In genomic region chr7:43636093-43636492, GRCh38 we compare ENCODE assay signal across 9 cellular contexts. TPM values are rescaled to one million over a fixed set of nuclear protein-coding genes. Genes with fewer than 3 reads are reported as not detected.
DNase-seq lines count a peak whose midpoint lies in the region; ATAC-seq and TF ChIP-seq lines count a peak whose summit lies in the region.
"Had no signal": no experiment of that assay in that cellular context is flagged by ENCODE, and none has a peak within 500 bp of the region (broad histone marks: within the 10 kb centered on the region; RNA-seq: fewer than 3 reads in every experiment).

No MANE protein-coding gene starts in this region.

- peaks cover 64% of the 10 kb centered on the region for H3K4me1 ChIP-seq in RWPE2 (ENCODE audit: insufficient read depth, poor library complexity, severe bottlenecking)
- H3K4me1 ChIP-seq in esophagus squamous epithelium, result peaks cover 0 to 59% (median 41%) of the 10 kb centered on the region in 3 donors
- H3K4me1 ChIP-seq in stomach, result peaks cover 17 to 57% (median 28%) of the 10 kb centered on the region in 4 donors

- no peaks in the 10 kb centered on the region for H3K9me3 ChIP-seq in RWPE2 (ENCODE audit: severe bottlenecking)
- H3K9me3 ChIP-seq in esophagus squamous epithelium, result no peaks in the 10 kb centered on the region
- no peaks in the 10 kb centered on the region for H3K9me3 ChIP-seq in stomach

- no peak for TF ChIP-seq POLR2A in esophagus squamous epithelium (IDR thresholded peaks at IDR 0.05)
- no peak for TF ChIP-seq POLR2A in stomach (IDR thresholded peaks at IDR 0.05)

- H3K27ac Mint-ChIP-seq in activated CD4-positive, alpha-beta T cell treated with anti-CD3 and anti-CD28 coated beads for 36 hours, result peak overlapping the region; percentile 91
- H3K27ac Mint-ChIP-seq in activated CD4-positive, alpha-beta T cell treated with anti-CD3 and anti-CD28 coated beads, Interleukin-2, amount 10 ng/mL, durations not matched to agents 7 days and 5 days, result no peak overlapping the region

- intact Hi-C loops in activated CD4-positive, alpha-beta T cell treated with anti-CD3 and anti-CD28 coated beads for 36 hours (cut with DNase I, micrococcal nuclease), result loop anchor here in 1 of 2 experiments (2.0 kb wide), 1 partner anchor 13 kb away; no protein-coding TSS in a partner anchor
- intact Hi-C loops in esophagus squamous epithelium (cut with DNase I), result no loop called here
- intact Hi-C loops in stomach (cut with DNase I; ENCODE audit: low total_unique reads), result no loop called here

- POLR2A ChIA-PET in activated CD4-positive, alpha-beta T cell treated with anti-CD3 and anti-CD28 coated beads for 36 hours (lab: Charles Lee), result no interaction called here
- POLR2A ChIA-PET in activated CD4-positive, alpha-beta T cell treated with anti-CD3 and anti-CD28 coated beads, Interleukin-2, amount 10 ng/mL, durations not matched to agents 7 days and 5 days (lab: Charles Lee), result no interaction called here

- H3K36me3 Mint-ChIP-seq in activated CD4-positive, alpha-beta T cell treated with anti-CD3 and anti-CD28 coated beads for 36 hours (ENCODE audit: low read depth), result peaks cover 92% of the 10 kb centered on the region
- H3K36me3 Mint-ChIP-seq in activated CD4-positive, alpha-beta T cell treated with anti-CD3 and anti-CD28 coated beads, Interleukin-2, amount 10 ng/mL, durations not matched to agents 7 days and 5 days (ENCODE audit: low read depth), result peaks cover 90% of the 10 kb centered on the region

- H3K27me3 ChIP-seq in RWPE2 (ENCODE audit: insufficient read depth, poor library complexity, severe bottlenecking), result no peaks in the 10 kb centered on the region
- no peaks in the 10 kb centered on the region for H3K27me3 ChIP-seq in esophagus squamous epithelium
- no peaks in the 10 kb centered on the region for H3K27me3 ChIP-seq in stomach

- 35 to 50% methylated on average over 6 of the region's 6 CpGs for WGBS in esophagus squamous epithelium, 2 donors
- WGBS in stomach, 5 donors, result 49 to 69% (median 63%) methylated on average over 6 of the region's 6 CpGs

- no peak for TF ChIP-seq EP300 in stomach (IDR thresholded peaks at IDR 0.05)

- no peak for TF ChIP-seq CTCF in RWPE2 (IDR thresholded peaks at IDR 0.05; ENCODE audit: poor library complexity, severe bottlenecking)
- TF ChIP-seq CTCF in esophagus squamous epithelium (IDR thresholded peaks at IDR 0.05), result no peak
- no peak for TF ChIP-seq CTCF in stomach (IDR thresholded peaks at IDR 0.05)

- peaks cover 94% of the 10 kb centered on the region for H3K36me3 ChIP-seq in RWPE2 (ENCODE audit: low read depth)
- peaks cover 6 to 73% (median 13%) of the 10 kb centered on the region in 3 donors for H3K36me3 ChIP-seq in esophagus squamous epithelium
- H3K36me3 ChIP-seq in stomach, result peaks cover 9 to 60% (median 48%) of the 10 kb centered on the region in 4 donors

- no peak for DNase-seq in activated CD4-positive, alpha-beta T cell treated with anti-CD3 and anti-CD28 coated beads for 36 hours
- no peak for DNase-seq in activated CD4-positive, alpha-beta T cell treated with anti-CD3 and anti-CD28 coated beads, Interleukin-2, amount 10 ng/mL, durations not matched to agents 7 days and 5 days
- DNase-seq in RWPE2 (ENCODE audit: low spot score), result peak; percentile 88
- DNase-seq in esophagus squamous epithelium (lab: John Stamatoyannopoulos, UW), result no peak
- DNase-seq in stomach, result no peak
- DNase-seq in hepatic stellate cell (ENCODE audit: low spot score), result no peak
- DNase-seq: occipital lobe had no signal

- H3K4me1 Mint-ChIP-seq in activated CD4-positive, alpha-beta T cell treated with anti-CD3 and anti-CD28 coated beads for 36 hours, result peaks cover 91% of the 10 kb centered on the region
- peaks cover 84% of the 10 kb centered on the region for H3K4me1 Mint-ChIP-seq in activated CD4-positive, alpha-beta T cell treated with anti-CD3 and anti-CD28 coated beads, Interleukin-2, amount 10 ng/mL, durations not matched to agents 7 days and 5 days

- H3K4me3 ChIP-seq in RWPE2 (ENCODE audit: severe bottlenecking) (no peak overlapping the region), esophagus squamous epithelium (no peak overlapping the region), stomach (no peak overlapping the region)

- H3K4me3 Mint-ChIP-seq in activated CD4-positive, alpha-beta T cell treated with anti-CD3 and anti-CD28 coated beads for 36 hours, result no peak overlapping the region
- H3K4me3 Mint-ChIP-seq in activated CD4-positive, alpha-beta T cell treated with anti-CD3 and anti-CD28 coated beads, Interleukin-2, amount 10 ng/mL, durations not matched to agents 7 days and 5 days, result no peak overlapping the region

- ATAC-seq in activated CD4-positive, alpha-beta T cell treated with anti-CD3 and anti-CD28 coated beads for 36 hours, result no peak
- ATAC-seq in RWPE2 (ENCODE audit: low read depth), result peak; percentile 74
- no peak for ATAC-seq in GM21528 (IDR thresholded peaks at IDR 0.05; ENCODE audit: low FRiP score, unreplicated experiment)
- no peak for ATAC-seq in HG03571 (IDR thresholded peaks at IDR 0.05; ENCODE audit: unreplicated experiment)

- CTCF ChIA-PET in activated CD4-positive, alpha-beta T cell treated with anti-CD3 and anti-CD28 coated beads for 36 hours (lab: Charles Lee), result interaction anchor here (1.0 kb wide), 2 partner anchors 11 to 53 kb away, joined by 3 to 4 read pairs; partner anchors contain the start of gene STK17A
- CTCF ChIA-PET in activated CD4-positive, alpha-beta T cell treated with anti-CD3 and anti-CD28 coated beads, Interleukin-2, amount 10 ng/mL, durations not matched to agents 7 days and 5 days (lab: Charles Lee), result interaction anchor here (1.5 kb wide), 1 partner anchor 54 kb away, joined by 5 read pairs; the partner anchor contains the start of gene STK17A

- H3K27ac ChIP-seq in RWPE2 (ENCODE audit: poor library complexity, severe bottlenecking) (peak overlapping the region; percentile 97), esophagus squamous epithelium (peak overlapping the region; percentile 63 to 81 (median 76)), stomach (peak overlapping the region in 4 of 5 donors; percentile 3 to 64 (median 30))

- H3K27me3 Mint-ChIP-seq in activated CD4-positive, alpha-beta T cell treated with anti-CD3 and anti-CD28 coated beads for 36 hours, result no peaks in the 10 kb centered on the region
- no peaks in the 10 kb centered on the region for H3K27me3 Mint-ChIP-seq in activated CD4-positive, alpha-beta T cell treated with anti-CD3 and anti-CD28 coated beads, Interleukin-2, amount 10 ng/mL, durations not matched to agents 7 days and 5 days

- no peaks in the 10 kb centered on the region for H3K9me3 Mint-ChIP-seq in activated CD4-positive, alpha-beta T cell treated with anti-CD3 and anti-CD28 coated beads for 36 hours (ENCODE audit: low read depth)
- peaks cover 3% of the 10 kb centered on the region for H3K9me3 Mint-ChIP-seq in activated CD4-positive, alpha-beta T cell treated with anti-CD3 and anti-CD28 coated beads, Interleukin-2, amount 10 ng/mL, durations not matched to agents 7 days and 5 days

RNA-seq across cellular contexts. Expression of gene STK17A, which starts 53.2 kb away (rescaled TPM):
- total RNA-seq in activated CD4-positive, alpha-beta T cell treated with anti-CD3 and anti-CD28 coated beads for 36 hours, result 10 to 100 TPM; 43.2 to 50.9 TPM
- 10 to 100 TPM; 74.4 to 74.8 TPM for total RNA-seq in activated CD4-positive, alpha-beta T cell treated with anti-CD3 and anti-CD28 coated beads, Interleukin-2, amount 10 ng/mL, durations not matched to agents 7 days and 5 days
- total RNA-seq in esophagus squamous epithelium, result 10 to 100 TPM; 21.9 to 34.4 (median 22.8) TPM
- total RNA-seq in stomach, result 10 to 100 TPM; 18.5 to 33.0 (median 30.8) TPM
- 10 to 100 TPM in 2 of 3 donors, 1 to 10 TPM in 1; 6.3 to 32.4 (median 19.2) TPM for polyA plus RNA-seq in stomach

Comparison
In these comparisons a context has a peak if more than half of its experiments do, and no peak if none do; other contexts are left out.
1. H3K27ac ChIP-seq: peak in every context shown above with its lines; median percentile 97 in RWPE2; 76 in esophagus squamous epithelium; 30 in stomach.